Comparison of ENCODE assay signal across 22 cellular contexts in genomic region chr5:1778138-1779020, GRCh38.
"Had no signal": no experiment of that assay in that cellular context is flagged by ENCODE, and none has a peak within 500 bp of the region (broad histone marks: within the 10 kb centered on the region; RNA-seq: fewer than 3 reads in every experiment).

No MANE protein-coding gene starts in this region.

- H3K27me3 ChIP-seq: adrenal gland, breast epithelium, hepatocyte had no signal

- H3K4me1 ChIP-seq: adrenal gland, breast epithelium, esophagus muscularis mucosa, tibial artery had no signal

- H3K36me3 ChIP-seq: adrenal gland, breast epithelium, esophagus muscularis mucosa, tibial artery had no signal

- DNase-seq: activated B cell treated with CpG ODN at 0.5 μM for 24 hours; activated CD4-positive, alpha-beta memory T cell treated with anti-CD3 and anti-CD28 coated beads for 36 hours; activated CD4-positive, alpha-beta T cell treated with anti-CD3 and anti-CD28 coated beads for 4 hours; activated gamma-delta T cell; activated T-cell treated with anti-CD3 and anti-CD28 coated beads, Interleukin-2, amount 50 U/mL, for 72 hours; adrenal gland; glutamatergic neuron; left ventricle myocardium superior; nephron progenitor cell; occipital lobe; stimulated activated CD4-positive, alpha-beta T cell treated with anti-CD3 and anti-CD28 coated beads, Interleukin-12 subunit alpha, Interleukin-12 subunit beta, amount 100 ng/mL, for 4 hours; stimulated activated CD4-positive, alpha-beta T cell treated with anti-CD3 and anti-CD28 coated beads, Interleukin-4, amount 100 ng/mL, for 4 hours; stimulated activated naive CD8-positive, alpha-beta T cell treated with anti-CD3 and anti-CD28 coated beads, Interleukin-15, Interleukin-2, amounts not matched to agents 100 U/mL and 50 U/mL, for 24 hours; substantia nigra; T-helper 1 cell had no signal

- H3K36me3 Mint-ChIP-seq: activated CD4-positive, alpha-beta memory T cell treated with anti-CD3 and anti-CD28 coated beads for 36 hours; activated naive CD4-positive, alpha-beta T cell treated with anti-CD3 and anti-CD28 coated beads, Interleukin-2, amount 50 U/mL, for 24 hours; memory B cell had no signal

- H3K4me3 ChIP-seq: adrenal gland, breast epithelium, coronary artery, esophagus muscularis mucosa, hepatocyte, tibial artery had no signal

- H3K27me3 Mint-ChIP-seq: activated CD4-positive, alpha-beta memory T cell treated with anti-CD3 and anti-CD28 coated beads for 36 hours; activated naive CD4-positive, alpha-beta T cell treated with anti-CD3 and anti-CD28 coated beads, Interleukin-2, amount 50 U/mL, for 24 hours had no signal

- H3K27ac ChIP-seq: adrenal gland, breast epithelium, coronary artery, esophagus muscularis mucosa, hepatocyte, tibial artery had no signal

- H3K4me3 Mint-ChIP-seq: activated B cell treated with CpG ODN at 0.5 μM for 24 hours; activated CD4-positive, alpha-beta memory T cell treated with anti-CD3 and anti-CD28 coated beads for 36 hours; activated naive CD4-positive, alpha-beta T cell treated with anti-CD3 and anti-CD28 coated beads, Interleukin-2, amount 50 U/mL, for 24 hours; activated T-cell treated with anti-CD3 and anti-CD28 coated beads, Interleukin-2, amount 50 U/mL, for 72 hours; memory B cell; nephron progenitor cell had no signal

- ATAC-seq: activated T-cell treated with anti-CD3 and anti-CD28 coated beads, Interleukin-2, amount 50 U/mL, for 72 hours; left ventricle myocardium superior had no signal

- H3K27ac Mint-ChIP-seq: activated B cell treated with CpG ODN at 0.5 μM for 24 hours; activated CD4-positive, alpha-beta memory T cell treated with anti-CD3 and anti-CD28 coated beads for 36 hours; activated naive CD4-positive, alpha-beta T cell treated with anti-CD3 and anti-CD28 coated beads, Interleukin-2, amount 50 U/mL, for 24 hours; activated T-cell treated with anti-CD3 and anti-CD28 coated beads, Interleukin-2, amount 50 U/mL, for 72 hours; memory B cell; nephron progenitor cell had no signal

- H3K4me1 Mint-ChIP-seq: activated naive CD4-positive, alpha-beta T cell treated with anti-CD3 and anti-CD28 coated beads, Interleukin-2, amount 50 U/mL, for 24 hours had no signal

- H3K9me3 ChIP-seq: adrenal gland, breast epithelium, tibial artery had no signal

- H3K9me3 Mint-ChIP-seq: activated CD4-positive, alpha-beta memory T cell treated with anti-CD3 and anti-CD28 coated beads for 36 hours; activated naive CD4-positive, alpha-beta T cell treated with anti-CD3 and anti-CD28 coated beads, Interleukin-2, amount 50 U/mL, for 24 hours; activated T-cell treated with anti-CD3 and anti-CD28 coated beads, Interleukin-2, amount 50 U/mL, for 72 hours; memory B cell had no signal
